Comparison of ENCODE assay signal across 24 cellular contexts in genomic region chr12:82682326-82682725, GRCh38. TPM values are rescaled to one million over a fixed set of nuclear protein-coding genes. Genes with fewer than 3 reads are reported as not detected.
A peak's percentile ranks its signal among the peaks of the same experiment; 100 is the strongest.
DNase-seq lines count a peak whose midpoint lies in the region; ATAC-seq, FAIRE-seq and TF ChIP-seq lines count a peak whose summit lies in the region.
"Had no signal": no experiment of that assay in that cellular context is flagged by ENCODE, and none has a peak within 500 bp of the region (broad histone marks: within the 10 kb centered on the region; RNA-seq: fewer than 3 reads in every experiment).

No MANE protein-coding gene starts in this region.

- no peak overlapping the region for H3K27ac ChIP-seq in GM23248
- H3K27ac ChIP-seq in VCaP = peak overlapping the region; percentile 82
- H3K27ac ChIP-seq in right cardiac atrium (ENCODE audit: low read length) = no peak overlapping the region
- H3K27ac ChIP-seq: coronary artery, heart right ventricle, HL-60, tibial artery had no signal

- no peaks in the 10 kb centered on the region for H3K9me2 ChIP-seq in GM23248 (ENCODE audit: insufficient read depth)

- H3K4me1 ChIP-seq in GM23248 (ENCODE audit: insufficient read depth) = peaks cover 8% of the 10 kb centered on the region
- no peaks in the 10 kb centered on the region for H3K4me1 ChIP-seq in right cardiac atrium (ENCODE audit: control insufficient read depth, insufficient read depth, low read length)

- H3K9me3 Mint-ChIP-seq in activated naive CD4-positive, alpha-beta T cell treated with anti-CD3 and anti-CD28 coated beads, Interleukin-2, amount 10 ng/mL, durations not matched to agents 7 days and 5 days = no peaks in the 10 kb centered on the region
- H3K9me3 Mint-ChIP-seq in WTC11 = no peaks in the 10 kb centered on the region
- H3K9me3 Mint-ChIP-seq: IgD-negative memory B cell; stimulated activated naive B cell treated with anti-CD40 and anti-IgM and Interleukin-4, amounts not matched to agents 10 μg/mL and 1 μg/mL and 100 μg/mL, for 72 hours; T-helper 1 cell treated with Interleukin-12 subunit alpha and Interleukin-12 subunit beta and Interleukin-4 antibody, amounts not matched to agents 30 μg/mL and 1 μg/mL, for 36 hours had no signal

- no peak for FAIRE-seq in HTR-8/SVneo (lab: Jason Lieb, UNC)

- H3K9me3 ChIP-seq in GM23248 (ENCODE audit: low read depth) = no peaks in the 10 kb centered on the region
- no peaks in the 10 kb centered on the region for H3K9me3 ChIP-seq in right cardiac atrium (ENCODE audit: control insufficient read depth, low read length)
- H3K9me3 ChIP-seq: heart right ventricle, tibial artery had no signal

- TF ChIP-seq CTCF in AG10803 (conservative IDR thresholded peaks at IDR 0.05; ENCODE audit: low read length) (0 out of 2 replicates have a peak, but pooled peaks have one; percentile 12), VCaP (conservative IDR thresholded peaks at IDR 0.05) (no peak), WTC11 (IDR thresholded peaks at IDR 0.05) (no peak)

- intact Hi-C loops in right cardiac atrium (cut with DNase I) = no loop called here

- no peaks in the 10 kb centered on the region for H4K20me1 ChIP-seq in GM23248 (ENCODE audit: insufficient read depth)

- DNase-seq in AG10803 (ENCODE audit: low read depth) = no peak
- DNase-seq in GM23248 = peak; percentile 9
- peak; percentile 14 for DNase-seq in iPS-NIHi7 (ENCODE audit: extremely low spot score)
- DNase-seq in HTR-8/SVneo (ENCODE audit: insufficient read length, low spot score) = no peak
- DNase-seq in activated naive CD4-positive, alpha-beta T cell treated with anti-CD3 and anti-CD28 coated beads, Interleukin-2, amount 10 ng/mL, durations not matched to agents 7 days and 5 days = no peak
- no peak for DNase-seq in WTC11 (ENCODE audit: low spot score)
- DNase-seq in right cardiac atrium = no peak
- DNase-seq: activated naive CD4-positive, alpha-beta T cell treated with anti-CD3 and anti-CD28 coated beads, Interleukin-2, amount 50 U/mL, for 16 hours; activated T-cell treated with anti-CD3 and anti-CD28 coated beads, Interleukin-2, amount 50 U/mL, for 48 hours; GOT3; heart right ventricle; islet precursor cell; MM.1S; NCI-H187 treated with DMSO at 0.1 percent for 48 hours; SHP77 treated with DMSO at 0.1 percent for 48 hours; stimulated activated naive B cell treated with anti-CD40 and anti-IgM and Interleukin-4, amounts not matched to agents 10 μg/mL and 1 μg/mL and 100 μg/mL, for 72 hours; tibial artery had no signal

- no peak overlapping the region for H3K4me3 ChIP-seq in AG10803 (ENCODE audit: low read length)
- no peak overlapping the region for H3K4me3 ChIP-seq in GM23248
- no peak overlapping the region for H3K4me3 ChIP-seq in right cardiac atrium (ENCODE audit: low read length)
- H3K4me3 ChIP-seq: coronary artery, heart right ventricle, lung, tibial artery had no signal

- H3F3A ChIP-seq in GM23248 (ENCODE audit: insufficient read depth) = no peaks in the 10 kb centered on the region

- H2AFZ ChIP-seq in GM23248 = 0 out of 2 replicates have a peak overlapping the region, but pooled peaks have one; percentile 10

- no peaks in the 10 kb centered on the region for H3K36me3 ChIP-seq in GM23248 (ENCODE audit: low read depth)
- H3K36me3 ChIP-seq: heart right ventricle, tibial artery had no signal

- H3K4me1 Mint-ChIP-seq in activated naive CD4-positive, alpha-beta T cell treated with anti-CD3 and anti-CD28 coated beads, Interleukin-2, amount 10 ng/mL, durations not matched to agents 7 days and 5 days = peaks cover 3% of the 10 kb centered on the region
- peaks cover 12% of the 10 kb centered on the region for H3K4me1 Mint-ChIP-seq in WTC11

- peaks cover 8% of the 10 kb centered on the region for H3K27me3 Mint-ChIP-seq in activated naive CD4-positive, alpha-beta T cell treated with anti-CD3 and anti-CD28 coated beads, Interleukin-2, amount 10 ng/mL, durations not matched to agents 7 days and 5 days
- H3K27me3 Mint-ChIP-seq in WTC11 (ENCODE audit: low read depth) = no peaks in the 10 kb centered on the region; the same call in 1 of the 2 replicates

- H3K4me3 Mint-ChIP-seq in activated naive CD4-positive, alpha-beta T cell treated with anti-CD3 and anti-CD28 coated beads, Interleukin-2, amount 10 ng/mL, durations not matched to agents 7 days and 5 days = no peak overlapping the region
- no peak overlapping the region for H3K4me3 Mint-ChIP-seq in WTC11
- H3K4me3 Mint-ChIP-seq: stimulated activated naive B cell treated with anti-CD40 and anti-IgM and Interleukin-4, amounts not matched to agents 10 μg/mL and 1 μg/mL and 100 μg/mL, for 72 hours; T-helper 1 cell treated with Interleukin-12 subunit alpha and Interleukin-12 subunit beta and Interleukin-4 antibody, amounts not matched to agents 30 μg/mL and 1 μg/mL, for 36 hours had no signal

- H3K36me3 Mint-ChIP-seq in activated naive CD4-positive, alpha-beta T cell treated with anti-CD3 and anti-CD28 coated beads, Interleukin-2, amount 10 ng/mL, durations not matched to agents 7 days and 5 days = no peaks in the 10 kb centered on the region
- no peaks in the 10 kb centered on the region for H3K36me3 Mint-ChIP-seq in WTC11
- H3K36me3 Mint-ChIP-seq: IgD-negative memory B cell had no signal

- no peak overlapping the region for H3K4me2 ChIP-seq in GM23248 (ENCODE audit: unreplicated experiment)

- no peak overlapping the region for H3K9ac ChIP-seq in GM23248

- in situ Hi-C loops in GM23248 (cut with MboI) = loop anchor here (25.0 kb wide), 2 partner anchors 1705 to 1805 kb away; no protein-coding TSS in a partner anchor

- POLR2A ChIA-PET in WTC11 (lab: Charles Lee) = no interaction called here

- H3K27ac Mint-ChIP-seq in activated naive CD4-positive, alpha-beta T cell treated with anti-CD3 and anti-CD28 coated beads, Interleukin-2, amount 10 ng/mL, durations not matched to agents 7 days and 5 days = no peak overlapping the region
- H3K27ac Mint-ChIP-seq in WTC11 = no peak overlapping the region
- H3K27ac Mint-ChIP-seq: IgD-negative memory B cell; stimulated activated naive B cell treated with anti-CD40 and anti-IgM and Interleukin-4, amounts not matched to agents 10 μg/mL and 1 μg/mL and 100 μg/mL, for 72 hours; T-helper 1 cell treated with Interleukin-12 subunit alpha and Interleukin-12 subunit beta and Interleukin-4 antibody, amounts not matched to agents 30 μg/mL and 1 μg/mL, for 36 hours had no signal

- WGBS in GM23248 (ENCODE audit: low coverage in 1 of 2, low lambda C conversion rate in 2 of 2, missing lambda C conversion rate in 2 of 2), 2 experiments = 16 to 21% methylated on average over 1 of the region's 1 CpG
- WGBS in right cardiac atrium = 80% methylated on average over 1 of the region's 1 CpG

- ATAC-seq in WTC11 (no peak), right cardiac atrium (no peak)
- ATAC-seq: heart right ventricle; sciatic nerve; stimulated activated naive B cell treated with anti-CD40 and anti-IgM and Interleukin-4, amounts not matched to agents 10 μg/mL and 1 μg/mL and 100 μg/mL, for 72 hours had no signal

- CTCF ChIA-PET in activated naive CD4-positive, alpha-beta T cell treated with anti-CD3 and anti-CD28 coated beads, Interleukin-2, amount 10 ng/mL, durations not matched to agents 7 days and 5 days (lab: Charles Lee) = no interaction called here
- CTCF ChIA-PET in WTC11 (lab: Charles Lee) = interaction anchor here (0.8 to 1.3 kb wide), 4 partner anchors 71 to 707 kb away, joined by 3 to 4 read pairs (median 3); no protein-coding TSS in a partner anchor

- H3K27me3 ChIP-seq in GM23248 (replicated peaks; ENCODE audit: insufficient read depth) (peaks cover 4% of the 10 kb centered on the region; the same call in 1 of the 2 replicates), right cardiac atrium (ENCODE audit: control insufficient read depth, insufficient read depth) (no peaks in the 10 kb centered on the region)
- H3K27me3 ChIP-seq: tibial artery had no signal

- no peaks in the 10 kb centered on the region for H3K79me2 ChIP-seq in GM23248 (ENCODE audit: insufficient read depth)

TF ChIP-seq in WTC11, 78 proteins besides CTCF, POLR2A, EP300 and RAD21 (continues in another document):
- TF ChIP-seq MYBL2 (CRISPR knock-in tag; IDR thresholded peaks at IDR 0.05) (no peak), STAT6 (CRISPR knock-in tag; conservative IDR thresholded peaks at IDR 0.05; ENCODE audit: low read depth) (no peak), FOXP1 (CRISPR knock-in tag; IDR thresholded peaks at IDR 0.05; ENCODE audit: borderline replicate concordance) (no peak), ETV6 (CRISPR knock-in tag; IDR thresholded peaks at IDR 0.05) (no peak)
- TF ChIP-seq, protein P1, sequence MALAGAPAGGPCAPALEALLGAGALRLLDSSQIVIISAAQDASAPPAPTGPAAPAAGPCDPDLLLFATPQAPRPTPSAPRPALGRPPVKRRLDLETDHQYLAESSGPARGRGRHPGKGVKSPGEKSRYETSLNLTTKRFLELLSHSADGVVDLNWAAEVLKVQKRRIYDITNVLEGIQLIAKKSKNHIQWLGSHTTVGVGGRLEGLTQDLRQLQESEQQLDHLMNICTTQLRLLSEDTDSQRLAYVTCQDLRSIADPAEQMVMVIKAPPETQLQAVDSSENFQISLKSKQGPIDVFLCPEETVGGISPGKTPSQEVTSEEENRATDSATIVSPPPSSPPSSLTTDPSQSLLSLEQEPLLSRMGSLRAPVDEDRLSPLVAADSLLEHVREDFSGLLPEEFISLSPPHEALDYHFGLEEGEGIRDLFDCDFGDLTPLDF (CRISPR knock-in tag; IDR thresholded peaks at IDR 0.05) = no peak

RNA-seq across cellular contexts. Expression of gene TMTC2, which starts 4.4 kb away (rescaled TPM):
- total RNA-seq in GM23248 (2014; rRNA removed; shearing (Covaris generic)) = 3.5 and 5.6 TPM in 2 replicates
- polyA plus RNA-seq in GM23248 (2016; fragmentation: Nextera tagmentation; extraction: Ambion mirVana) (0.36 and 0.58 TPM in 2 replicates), right cardiac atrium (1.6 TPM)
- total RNA-seq in WTC11 (2021) (5.9 to 6.4 TPM (median 6.4 TPM) in 3 replicates), right cardiac atrium (1 to 10 TPM; 2.7 to 5.3 (median 3.1) TPM)
- polyA plus RNA-seq: IgD-negative memory B cell had no signal

Comparison
In these comparisons a context has a peak if more than half of its experiments do, and no peak if none do; other contexts are left out.
1. DNase-seq: peak in GM23248 (single experiment) and iPS-NIHi7 (single experiment); none in AG10803 (single experiment), HTR-8/SVneo (single experiment), activated naive CD4-positive, alpha-beta T cell treated with anti-CD3 and anti-CD28 coated beads, Interleukin-2, amount 10 ng/mL, durations not matched to agents 7 days and 5 days (single experiment), WTC11 (single experiment) and right cardiac atrium (0 of 3).